Comparison of ENCODE assay signal across 28 cellular contexts in the genomic region with DNA sequence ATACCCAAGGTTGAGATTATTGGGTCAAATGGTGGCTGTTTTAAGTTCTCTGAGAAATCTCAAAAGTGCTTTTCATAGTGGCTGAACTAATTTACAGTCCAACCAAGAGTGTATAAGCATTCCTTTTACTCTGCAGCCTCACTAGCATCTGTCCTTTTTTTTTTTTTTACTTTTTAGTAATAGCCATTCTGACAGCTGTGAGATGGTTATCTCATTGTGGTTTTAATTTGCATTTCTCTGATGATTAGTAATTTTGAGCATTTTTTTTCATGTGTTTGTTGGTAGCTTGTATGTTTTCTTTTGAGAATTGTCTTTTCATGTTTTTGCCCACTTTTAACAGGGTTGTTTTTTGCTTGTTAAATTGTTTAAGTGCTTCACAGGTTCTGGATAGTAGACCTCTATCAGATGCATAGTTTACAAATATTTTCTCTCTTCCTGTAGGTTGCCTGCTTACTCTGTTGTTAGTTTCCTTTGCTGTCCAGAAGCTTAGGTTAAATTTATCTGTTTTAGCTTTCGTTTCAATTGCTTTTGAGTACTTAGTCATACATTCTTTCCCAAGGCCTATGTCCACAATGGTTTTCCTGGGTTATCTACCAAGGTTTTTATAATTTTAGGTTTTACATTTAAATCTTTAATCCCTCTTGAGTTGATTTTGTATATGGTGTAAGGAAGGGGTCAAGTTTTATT.
DNase-seq lines count a peak whose midpoint lies in the region; ATAC-seq and TF ChIP-seq lines count a peak whose summit lies in the region.
"Had no signal": no experiment of that assay in that cellular context is flagged by ENCODE, and none has a peak within 500 bp of the region (broad histone marks: within the 10 kb centered on the region; RNA-seq: fewer than 3 reads in every experiment).

No MANE protein-coding gene starts in this region.

- no peak overlapping the region for H3K27ac Mint-ChIP-seq in activated naive CD8-positive, alpha-beta T cell treated with anti-CD3 and anti-CD28 coated beads, Interleukin-2, amount 50 U/mL, for 24 hours
- H3K27ac Mint-ChIP-seq: activated naive CD8-positive, alpha-beta T cell treated with anti-CD3 and anti-CD28 coated beads, Interleukin-2, amount 10 ng/mL, durations not matched to agents 7 days and 5 days; activated T-helper 17 cell treated with anti-CD3 and anti-CD28 coated beads, Interleukin-2, amount 50 U/mL, for 72 hours; B cell; brain; memory B cell; naive B cell had no signal

- no peak overlapping the region for H3K9ac ChIP-seq in MM.1S (ENCODE audit: low read length)

- H3K4me1 ChIP-seq in MM.1S (ENCODE audit: low read length), result peaks cover 4% of the 10 kb centered on the region; the same call in 1 of the 2 replicates
- H3K4me1 ChIP-seq: esophagus squamous epithelium had no signal

- no peak overlapping the region for H3K4me3 Mint-ChIP-seq in activated naive CD8-positive, alpha-beta T cell treated with anti-CD3 and anti-CD28 coated beads, Interleukin-2, amount 50 U/mL, for 24 hours
- H3K4me3 Mint-ChIP-seq: activated naive CD8-positive, alpha-beta T cell treated with anti-CD3 and anti-CD28 coated beads, Interleukin-2, amount 10 ng/mL, durations not matched to agents 7 days and 5 days; activated T-helper 17 cell treated with anti-CD3 and anti-CD28 coated beads, Interleukin-2, amount 50 U/mL, for 72 hours; B cell; brain; memory B cell; naive B cell had no signal

- H3K27me3 ChIP-seq in MM.1S (replicated peaks; ENCODE audit: insufficient read depth, low read length), result no peaks in the 10 kb centered on the region
- H3K27me3 ChIP-seq: esophagus squamous epithelium had no signal

- DNase-seq in DMS53 treated with DMSO at 0.1 percent for 48 hours (lab: John Stamatoyannopoulos, UW; ENCODE audit: unreplicated experiment) (peak; percentile 5), MM.1S (peak; percentile 23), NCI-H2196 (lab: John Stamatoyannopoulos, UW; ENCODE audit: unreplicated experiment) (no peak), NCI-H1694 treated with DMSO at 0.1 percent for 48 hours (lab: John Stamatoyannopoulos, UW) (no peak)
- DNase-seq in activated naive CD8-positive, alpha-beta T cell treated with anti-CD3 and anti-CD28 coated beads, Interleukin-2, amount 50 U/mL, for 24 hours, result no peak
- DNase-seq: activated CD4-positive, alpha-beta T cell treated with anti-CD3 and anti-CD28 coated beads for 48 hours; activated naive CD8-positive, alpha-beta T cell treated with anti-CD3 and anti-CD28 coated beads, Interleukin-2, amount 10 ng/mL, durations not matched to agents 7 days and 5 days; COR-L47; effector memory CD4-positive, alpha-beta T cell; esophagus squamous epithelium; kidney glomerular epithelial cell; naive B cell; NCI-H1436; NCI-H774; OCI-M1; right cardiac atrium; SHP77 treated with DMSO at 0.1 percent for 48 hours; stimulated activated CD4-positive, alpha-beta T cell treated with anti-CD3 and anti-CD28 coated beads, Interleukin-15, amount 100 ng/mL, for 24 hours; substantia nigra; T-helper 1 cell had no signal

- H3K9me3 Mint-ChIP-seq in activated naive CD8-positive, alpha-beta T cell treated with anti-CD3 and anti-CD28 coated beads, Interleukin-2, amount 50 U/mL, for 24 hours, result peaks cover 24% of the 10 kb centered on the region

- H3K27ac ChIP-seq in MM.1S (ENCODE audit: low read length), result peak overlapping the region; percentile 33; the same call in 1 of the 2 replicates
- H3K27ac ChIP-seq: esophagus squamous epithelium had no signal

- H3K9me3 ChIP-seq in MM.1S (replicated peaks; ENCODE audit: insufficient read depth, low read length), result no peaks in the 10 kb centered on the region
- H3K9me3 ChIP-seq: esophagus squamous epithelium had no signal

- no peaks in the 10 kb centered on the region for H3K36me3 Mint-ChIP-seq in activated naive CD8-positive, alpha-beta T cell treated with anti-CD3 and anti-CD28 coated beads, Interleukin-2, amount 50 U/mL, for 24 hours (ENCODE audit: low read depth)
- H3K36me3 Mint-ChIP-seq: activated naive CD8-positive, alpha-beta T cell treated with anti-CD3 and anti-CD28 coated beads, Interleukin-2, amount 10 ng/mL, durations not matched to agents 7 days and 5 days; memory B cell; naive B cell had no signal

- ATAC-seq in GM18909 (IDR thresholded peaks at IDR 0.05; ENCODE audit: poor library complexity, unreplicated experiment) (peak; percentile 61), HG02678 (IDR thresholded peaks at IDR 0.05; ENCODE audit: unreplicated experiment) (peak; percentile 71), HG03469 (IDR thresholded peaks at IDR 0.05; ENCODE audit: unreplicated experiment) (no peak)
- ATAC-seq in activated naive CD8-positive, alpha-beta T cell treated with anti-CD3 and anti-CD28 coated beads, Interleukin-2, amount 50 U/mL, for 24 hours, result no peak
- ATAC-seq: activated T-helper 17 cell treated with anti-CD3 and anti-CD28 coated beads, Interleukin-2, amount 50 U/mL, for 72 hours; HepG2; right cardiac atrium had no signal

- no peak overlapping the region for H3K4me3 ChIP-seq in MM.1S (ENCODE audit: low read length)
- H3K4me3 ChIP-seq: esophagus squamous epithelium had no signal

- H2AFZ ChIP-seq in MM.1S (ENCODE audit: low read length), result no peak overlapping the region

- H4K20me1 ChIP-seq in MM.1S (ENCODE audit: insufficient read depth, low read length), result no peaks in the 10 kb centered on the region

- TF ChIP-seq CTCF in MM.1S (IDR thresholded peaks at IDR 0.05; ENCODE audit: low read length), result no peak

- peak overlapping the region; percentile 9; the same call in 1 of the 2 replicates for H3K4me2 ChIP-seq in MM.1S (ENCODE audit: low read depth, low read length)

- H3F3A ChIP-seq in MM.1S (ENCODE audit: insufficient read depth, low read length), result no peaks in the 10 kb centered on the region

- no peaks in the 10 kb centered on the region for H3K36me3 ChIP-seq in MM.1S (replicated peaks; ENCODE audit: insufficient read depth, low read length)
- H3K36me3 ChIP-seq: esophagus squamous epithelium had no signal

- H3K27me3 Mint-ChIP-seq in activated naive CD8-positive, alpha-beta T cell treated with anti-CD3 and anti-CD28 coated beads, Interleukin-2, amount 50 U/mL, for 24 hours, result no peaks in the 10 kb centered on the region
- H3K27me3 Mint-ChIP-seq: activated naive CD8-positive, alpha-beta T cell treated with anti-CD3 and anti-CD28 coated beads, Interleukin-2, amount 10 ng/mL, durations not matched to agents 7 days and 5 days; activated T-helper 17 cell treated with anti-CD3 and anti-CD28 coated beads, Interleukin-2, amount 50 U/mL, for 72 hours; B cell; memory B cell; naive B cell had no signal

- no peaks in the 10 kb centered on the region for H3K79me2 ChIP-seq in MM.1S (ENCODE audit: low read length)

- H3K4me1 Mint-ChIP-seq in activated naive CD8-positive, alpha-beta T cell treated with anti-CD3 and anti-CD28 coated beads, Interleukin-2, amount 50 U/mL, for 24 hours, result no peaks in the 10 kb centered on the region
- H3K4me1 Mint-ChIP-seq: activated naive CD8-positive, alpha-beta T cell treated with anti-CD3 and anti-CD28 coated beads, Interleukin-2, amount 10 ng/mL, durations not matched to agents 7 days and 5 days; activated T-helper 17 cell treated with anti-CD3 and anti-CD28 coated beads, Interleukin-2, amount 50 U/mL, for 72 hours; B cell; brain; naive B cell had no signal

- no peaks in the 10 kb centered on the region for H3K9me2 ChIP-seq in MM.1S (replicated peaks; ENCODE audit: insufficient read depth, low read length)

Comparison
In these comparisons a context has a peak if more than half of its experiments do, and no peak if none do; other contexts are left out.
1. DNase-seq: peak in DMS53 treated with DMSO at 0.1 percent for 48 hours (single experiment) and MM.1S (single experiment); none in activated naive CD8-positive, alpha-beta T cell treated with anti-CD3 and anti-CD28 coated beads, Interleukin-2, amount 50 U/mL, for 24 hours (single experiment), NCI-H2196 (single experiment) and NCI-H1694 treated with DMSO at 0.1 percent for 48 hours (single experiment).
2. ATAC-seq: peak in GM18909 (single experiment) and HG02678 (single experiment); none in activated naive CD8-positive, alpha-beta T cell treated with anti-CD3 and anti-CD28 coated beads, Interleukin-2, amount 50 U/mL, for 24 hours (single experiment) and HG03469 (single experiment).